Comparison of ENCODE assay signal across 1 cellular context in the genomic region with DNA sequence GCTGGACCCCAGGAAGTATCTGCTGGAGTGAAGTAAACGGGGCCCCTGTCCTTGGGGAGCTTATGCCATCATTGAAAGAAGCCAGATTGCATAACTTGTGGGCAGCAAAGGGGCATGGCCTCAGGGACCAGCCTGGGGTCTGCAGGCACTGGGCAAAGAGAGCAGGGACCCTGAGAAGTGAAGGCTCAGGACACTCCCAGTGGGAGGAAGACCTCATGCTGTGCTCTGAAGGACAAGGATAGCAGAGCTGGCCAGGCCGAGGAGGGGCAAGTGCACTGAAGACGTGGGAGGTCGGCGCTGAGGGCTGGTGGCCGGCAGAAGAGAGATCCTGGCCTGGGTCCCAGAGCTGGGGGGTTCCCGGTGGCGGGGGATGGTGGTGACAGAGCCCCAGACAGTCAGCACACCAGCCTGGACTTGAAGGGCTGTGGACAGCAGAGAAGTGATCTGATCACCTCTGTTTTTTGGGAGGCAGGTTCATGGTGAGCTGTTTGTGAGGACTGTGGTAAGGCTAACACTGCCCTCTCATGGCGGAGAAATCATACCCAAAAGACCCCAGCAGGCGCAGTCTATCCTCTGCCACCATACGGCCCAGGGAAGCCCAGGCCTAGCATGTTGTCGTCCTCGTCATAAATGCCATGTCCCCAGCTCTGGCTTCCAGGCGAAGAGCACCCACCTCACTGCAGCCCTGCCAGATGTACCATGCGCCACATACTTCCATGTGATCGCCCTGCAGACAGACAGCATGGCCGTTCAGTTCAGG.
TF ChIP-seq lines count a peak whose summit lies in the region.

No MANE protein-coding gene starts in this region.

TF ChIP-seq in GM12878, 131 proteins besides CTCF, POLR2A, EP300 and RAD21:
- TF ChIP-seq SIX5 (IDR thresholded peaks at IDR 0.05; ENCODE audit: low read depth, low read length, severe bottlenecking) (no peak), CBX5 (IDR thresholded peaks at IDR 0.05; ENCODE audit: low read depth) (no peak), SMC3 (IDR thresholded peaks at IDR 0.05; ENCODE audit: borderline replicate concordance, low read length) (peak; percentile 50; the same call in 1 of the 2 replicates)
